In the genomic region with DNA sequence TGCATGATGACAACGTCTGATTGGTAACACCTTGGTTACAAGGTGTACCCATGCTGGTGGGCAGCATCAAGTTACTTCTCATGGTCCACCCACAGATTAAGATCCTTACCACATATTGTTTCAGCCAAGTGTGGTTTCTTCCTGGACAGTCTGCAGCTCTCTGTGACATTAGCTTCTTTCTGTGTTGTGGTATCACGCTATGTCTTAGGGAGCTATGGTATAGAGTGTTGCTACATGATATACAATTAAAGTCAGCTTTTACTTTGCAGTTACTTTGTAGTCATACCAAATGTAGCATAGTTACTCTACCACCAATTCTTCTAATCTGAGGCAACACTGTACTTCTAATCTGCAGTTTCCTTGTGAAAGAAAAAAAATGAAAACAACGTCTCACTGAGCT, we compare ENCODE assay signal across 14 cellular contexts.
"Had no signal": no experiment of that assay in that cellular context is flagged by ENCODE, and none has a peak within 500 bp of the region (broad histone marks: within the 10 kb centered on the region; RNA-seq: fewer than 3 reads in every experiment).

No MANE protein-coding gene starts in this region.

- H3K27ac ChIP-seq: cardiac muscle cell, gastroesophageal sphincter, heart right ventricle, lower lobe of right lung, neural progenitor cell, ovary, SK-N-MC, spleen, thoracic aorta had no signal

- DNase-seq: activated CD4-positive, alpha-beta T cell treated with anti-CD3 and anti-CD28 coated beads for 4 hours; activated naive CD4-positive, alpha-beta T cell; heart right ventricle; left colon; lower lobe of right lung; midbrain; ovary; spleen had no signal

- ATAC-seq: gastroesophageal sphincter, heart right ventricle, left colon, lower lobe of right lung, sciatic nerve had no signal

- H3K4me2 ChIP-seq: neural progenitor cell had no signal

- H3K4me1 Mint-ChIP-seq: neural progenitor cell had no signal

- H3K9me3 ChIP-seq: gastroesophageal sphincter, heart right ventricle, lower lobe of right lung, ovary, spleen, thoracic aorta had no signal

- H3K27ac Mint-ChIP-seq: neural progenitor cell had no signal

- H3K9me3 Mint-ChIP-seq: neural progenitor cell had no signal

- H3K4me3 ChIP-seq: cardiac muscle cell, gastroesophageal sphincter, heart right ventricle, lower lobe of right lung, neural progenitor cell, ovary, SK-N-MC, spleen, thoracic aorta had no signal

- H3K4me3 Mint-ChIP-seq: neural progenitor cell had no signal

- H2AFZ ChIP-seq: neural progenitor cell had no signal

- H3K36me3 ChIP-seq: ovary had no signal

- H3K4me1 ChIP-seq: gastroesophageal sphincter, heart right ventricle had no signal
